2 cellular contexts compared by ENCODE assay signal in genomic region chr6:128350416-128351254, GRCh38.
TF ChIP-seq lines count a peak whose summit lies in the region.

No MANE protein-coding gene starts in this region.

TF ChIP-seq in HCT116, 20 proteins besides CTCF, POLR2A, EP300 and RAD21 (continued from another document):
- TF ChIP-seq, protein P1, sequence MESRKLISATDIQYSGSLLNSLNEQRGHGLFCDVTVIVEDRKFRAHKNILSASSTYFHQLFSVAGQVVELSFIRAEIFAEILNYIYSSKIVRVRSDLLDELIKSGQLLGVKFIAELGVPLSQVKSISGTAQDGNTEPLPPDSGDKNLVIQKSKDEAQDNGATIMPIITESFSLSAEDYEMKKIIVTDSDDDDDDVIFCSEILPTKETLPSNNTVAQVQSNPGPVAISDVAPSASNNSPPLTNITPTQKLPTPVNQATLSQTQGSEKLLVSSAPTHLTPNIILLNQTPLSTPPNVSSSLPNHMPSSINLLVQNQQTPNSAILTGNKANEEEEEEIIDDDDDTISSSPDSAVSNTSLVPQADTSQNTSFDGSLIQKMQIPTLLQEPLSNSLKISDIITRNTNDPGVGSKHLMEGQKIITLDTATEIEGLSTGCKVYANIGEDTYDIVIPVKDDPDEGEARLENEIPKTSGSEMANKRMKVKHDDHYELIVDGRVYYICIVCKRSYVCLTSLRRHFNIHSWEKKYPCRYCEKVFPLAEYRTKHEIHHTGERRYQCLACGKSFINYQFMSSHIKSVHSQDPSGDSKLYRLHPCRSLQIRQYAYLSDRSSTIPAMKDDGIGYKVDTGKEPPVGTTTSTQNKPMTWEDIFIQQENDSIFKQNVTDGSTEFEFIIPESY (IDR thresholded peaks at IDR 0.05; ENCODE audit: extremely low read depth, insufficient replicate concordance, low read length): no peak

TF ChIP-seq in SK-N-SH, 30 proteins besides CTCF, POLR2A, EP300 and RAD21 (continued from another document):
- no peak for TF ChIP-seq FOXJ3 (CRISPR knock-in tag; IDR thresholded peaks at IDR 0.05)
- TF ChIP-seq CHD2 (IDR thresholded peaks at IDR 0.05; ENCODE audit: low read length, partially characterized antibody): no peak
